Comparison of ENCODE assay signal across 8 cellular contexts in genomic region chr12:120115692-120116442, GRCh38. TPM values are rescaled to one million over a fixed set of nuclear protein-coding genes. Genes with fewer than 3 reads are reported as not detected.
A peak's percentile ranks its signal among the peaks of the same experiment; 100 is the strongest.
DNase-seq lines count a peak whose midpoint lies in the region; ATAC-seq and TF ChIP-seq lines count a peak whose summit lies in the region.

No MANE protein-coding gene starts in this region.

- DNase-seq in activated naive CD4-positive, alpha-beta T cell treated with Interleukin-2 at 50 U/mL for 16 hours: peak; percentile 28
- no peak for DNase-seq in activated naive CD4-positive, alpha-beta T cell treated with anti-CD3 and anti-CD28 coated beads, Interleukin-2, amount 50 U/mL, for 16 hours
- DNase-seq in HuH-7.5 (ENCODE audit: low spot score) (peak; percentile 41), fibroblast of villous mesenchyme (ENCODE audit: low read depth) (peak; percentile 31), psoas muscle (peak in 1 of 2 donors; percentile 75), AG20443 (ENCODE audit: low spot score) (no peak), GDM1 (lab: John Stamatoyannopoulos, UW) (no peak)
- DNase-seq in activated CD4-positive, alpha-beta T cell treated with anti-CD3 and anti-CD28 coated beads, Interleukin-2, amount 50 U/mL, for 48 hours: peak; percentile 48 to 59

- H3K9me3 ChIP-seq in psoas muscle: no peaks in the 10 kb centered on the region

- H3K36me3 ChIP-seq in psoas muscle (ENCODE audit: insufficient read depth in 1 of 2, low read depth in 1 of 2): peaks cover 0 to 14% of the 10 kb centered on the region in 2 donors

- ATAC-seq in psoas muscle: peak in 2 of 4 donors; percentile 1 to 6

- intact Hi-C loops in psoas muscle (cut with DNase I): loop anchor here in 1 of 2 donors (10.0 kb wide), 1 partner anchor 149 kb away; the partner anchor contains the start of gene PXN

- H3K27ac ChIP-seq in psoas muscle: peak overlapping the region; percentile 87

- peaks cover 34% of the 10 kb centered on the region for H3K4me1 ChIP-seq in psoas muscle

- H3K4me3 ChIP-seq in fibroblast of villous mesenchyme (ENCODE audit: low read depth, low read length) (peak overlapping the region; percentile 83), psoas muscle (peak overlapping the region; percentile 77)

- TF ChIP-seq CTCF in fibroblast of villous mesenchyme (IDR thresholded peaks at IDR 0.05; ENCODE audit: insufficient read depth, low read depth, low read length): no peak
- TF ChIP-seq CTCF in psoas muscle (IDR thresholded peaks at IDR 0.05): no peak

- H3K27me3 ChIP-seq in psoas muscle (ENCODE audit: insufficient read depth in 3 of 3, low read length in 2 of 3): no peaks in the 10 kb centered on the region

- 13 to 17% (median 14%) methylated on average over 26 to 31 of the region's 31 CpGs for WGBS in psoas muscle, 3 donors

RNA-seq across cellular contexts. Expression of gene RAB35, which starts 0.7 kb away (rescaled TPM):
- total RNA-seq in fibroblast of villous mesenchyme: 24.5 and 24.6 TPM in 2 replicates
- 10 to 100 TPM; 24.0 to 38.7 (median 35.6) TPM for total RNA-seq in psoas muscle
- polyA plus RNA-seq in psoas muscle: 10 to 100 TPM; 18.9 to 33.2 (median 31.1) TPM

Comparison
In these comparisons a context has a peak if more than half of its experiments do, and no peak if none do; other contexts are left out.
1. DNase-seq: peak in activated naive CD4-positive, alpha-beta T cell treated with Interleukin-2 at 50 U/mL for 16 hours (single experiment), HuH-7.5 (single experiment), activated CD4-positive, alpha-beta T cell treated with anti-CD3 and anti-CD28 coated beads, Interleukin-2, amount 50 U/mL, for 48 hours (2 of 2) and fibroblast of villous mesenchyme (single experiment); none in activated naive CD4-positive, alpha-beta T cell treated with anti-CD3 and anti-CD28 coated beads, Interleukin-2, amount 50 U/mL, for 16 hours (single experiment), AG20443 (single experiment) and GDM1 (single experiment).